In the genomic region with DNA sequence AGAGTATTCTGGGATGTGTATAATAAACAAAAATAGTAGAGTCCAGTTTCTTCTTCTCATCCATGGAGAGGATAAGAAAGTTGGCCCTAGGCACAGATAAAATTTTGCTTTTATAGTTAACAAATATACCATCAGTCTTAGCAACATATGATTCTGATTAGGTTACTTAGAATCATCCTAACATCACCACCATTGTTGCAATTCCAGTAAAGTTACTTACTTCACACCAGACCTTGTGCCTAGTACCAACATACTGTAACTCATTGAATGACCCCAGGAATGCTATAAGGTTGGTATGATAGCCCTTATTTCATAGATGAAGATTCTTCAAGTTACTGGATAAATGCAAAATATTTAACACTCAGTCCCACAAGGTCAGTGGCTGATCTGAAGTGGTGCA, we compare ENCODE assay signal across 2 cellular contexts.
TF ChIP-seq lines count a peak whose summit lies in the region.

No MANE protein-coding gene starts in this region.

TF ChIP-seq in A549, 52 proteins besides CTCF, POLR2A, EP300 and RAD21 (continued from another document):
- TF ChIP-seq FOSL2 (IDR thresholded peaks at IDR 0.05) (no peak), FOSL2 (CRISPR knock-in tag; IDR thresholded peaks at IDR 0.05) (no peak), HDAC2 (IDR thresholded peaks at IDR 0.05) (no peak), HOXA7 (CRISPR knock-in tag; IDR thresholded peaks at IDR 0.05) (no peak), ESRRA (IDR thresholded peaks at IDR 0.05; ENCODE audit: borderline replicate concordance, low read length) (no peak), ZFP36 (IDR thresholded peaks at IDR 0.05; ENCODE audit: borderline replicate concordance, partially characterized antibody) (no peak), NFE2L2 (conservative IDR thresholded peaks at IDR 0.05; ENCODE audit: low read length) (no peak)

TF ChIP-seq in GM23338, 12 proteins besides CTCF, POLR2A, EP300 and RAD21 (continued from another document):
- TF ChIP-seq, protein P1, sequence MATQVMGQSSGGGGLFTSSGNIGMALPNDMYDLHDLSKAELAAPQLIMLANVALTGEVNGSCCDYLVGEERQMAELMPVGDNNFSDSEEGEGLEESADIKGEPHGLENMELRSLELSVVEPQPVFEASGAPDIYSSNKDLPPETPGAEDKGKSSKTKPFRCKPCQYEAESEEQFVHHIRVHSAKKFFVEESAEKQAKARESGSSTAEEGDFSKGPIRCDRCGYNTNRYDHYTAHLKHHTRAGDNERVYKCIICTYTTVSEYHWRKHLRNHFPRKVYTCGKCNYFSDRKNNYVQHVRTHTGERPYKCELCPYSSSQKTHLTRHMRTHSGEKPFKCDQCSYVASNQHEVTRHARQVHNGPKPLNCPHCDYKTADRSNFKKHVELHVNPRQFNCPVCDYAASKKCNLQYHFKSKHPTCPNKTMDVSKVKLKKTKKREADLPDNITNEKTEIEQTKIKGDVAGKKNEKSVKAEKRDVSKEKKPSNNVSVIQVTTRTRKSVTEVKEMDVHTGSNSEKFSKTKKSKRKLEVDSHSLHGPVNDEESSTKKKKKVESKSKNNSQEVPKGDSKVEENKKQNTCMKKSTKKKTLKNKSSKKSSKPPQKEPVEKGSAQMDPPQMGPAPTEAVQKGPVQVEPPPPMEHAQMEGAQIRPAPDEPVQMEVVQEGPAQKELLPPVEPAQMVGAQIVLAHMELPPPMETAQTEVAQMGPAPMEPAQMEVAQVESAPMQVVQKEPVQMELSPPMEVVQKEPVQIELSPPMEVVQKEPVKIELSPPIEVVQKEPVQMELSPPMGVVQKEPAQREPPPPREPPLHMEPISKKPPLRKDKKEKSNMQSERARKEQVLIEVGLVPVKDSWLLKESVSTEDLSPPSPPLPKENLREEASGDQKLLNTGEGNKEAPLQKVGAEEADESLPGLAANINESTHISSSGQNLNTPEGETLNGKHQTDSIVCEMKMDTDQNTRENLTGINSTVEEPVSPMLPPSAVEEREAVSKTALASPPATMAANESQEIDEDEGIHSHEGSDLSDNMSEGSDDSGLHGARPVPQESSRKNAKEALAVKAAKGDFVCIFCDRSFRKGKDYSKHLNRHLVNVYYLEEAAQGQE (IDR thresholded peaks at IDR 0.05; ENCODE audit: unreplicated experiment) = no peak
- TF ChIP-seq POLR2AphosphoS5 (IDR thresholded peaks at IDR 0.05; ENCODE audit: low read depth) = no peak
- no peak for TF ChIP-seq ZNF331 (CRISPR knock-in tag; IDR thresholded peaks at IDR 0.05; ENCODE audit: low read depth)
- no peak for TF ChIP-seq NANOG (IDR thresholded peaks at IDR 0.05; ENCODE audit: borderline replicate concordance)
- TF ChIP-seq, protein P2, sequence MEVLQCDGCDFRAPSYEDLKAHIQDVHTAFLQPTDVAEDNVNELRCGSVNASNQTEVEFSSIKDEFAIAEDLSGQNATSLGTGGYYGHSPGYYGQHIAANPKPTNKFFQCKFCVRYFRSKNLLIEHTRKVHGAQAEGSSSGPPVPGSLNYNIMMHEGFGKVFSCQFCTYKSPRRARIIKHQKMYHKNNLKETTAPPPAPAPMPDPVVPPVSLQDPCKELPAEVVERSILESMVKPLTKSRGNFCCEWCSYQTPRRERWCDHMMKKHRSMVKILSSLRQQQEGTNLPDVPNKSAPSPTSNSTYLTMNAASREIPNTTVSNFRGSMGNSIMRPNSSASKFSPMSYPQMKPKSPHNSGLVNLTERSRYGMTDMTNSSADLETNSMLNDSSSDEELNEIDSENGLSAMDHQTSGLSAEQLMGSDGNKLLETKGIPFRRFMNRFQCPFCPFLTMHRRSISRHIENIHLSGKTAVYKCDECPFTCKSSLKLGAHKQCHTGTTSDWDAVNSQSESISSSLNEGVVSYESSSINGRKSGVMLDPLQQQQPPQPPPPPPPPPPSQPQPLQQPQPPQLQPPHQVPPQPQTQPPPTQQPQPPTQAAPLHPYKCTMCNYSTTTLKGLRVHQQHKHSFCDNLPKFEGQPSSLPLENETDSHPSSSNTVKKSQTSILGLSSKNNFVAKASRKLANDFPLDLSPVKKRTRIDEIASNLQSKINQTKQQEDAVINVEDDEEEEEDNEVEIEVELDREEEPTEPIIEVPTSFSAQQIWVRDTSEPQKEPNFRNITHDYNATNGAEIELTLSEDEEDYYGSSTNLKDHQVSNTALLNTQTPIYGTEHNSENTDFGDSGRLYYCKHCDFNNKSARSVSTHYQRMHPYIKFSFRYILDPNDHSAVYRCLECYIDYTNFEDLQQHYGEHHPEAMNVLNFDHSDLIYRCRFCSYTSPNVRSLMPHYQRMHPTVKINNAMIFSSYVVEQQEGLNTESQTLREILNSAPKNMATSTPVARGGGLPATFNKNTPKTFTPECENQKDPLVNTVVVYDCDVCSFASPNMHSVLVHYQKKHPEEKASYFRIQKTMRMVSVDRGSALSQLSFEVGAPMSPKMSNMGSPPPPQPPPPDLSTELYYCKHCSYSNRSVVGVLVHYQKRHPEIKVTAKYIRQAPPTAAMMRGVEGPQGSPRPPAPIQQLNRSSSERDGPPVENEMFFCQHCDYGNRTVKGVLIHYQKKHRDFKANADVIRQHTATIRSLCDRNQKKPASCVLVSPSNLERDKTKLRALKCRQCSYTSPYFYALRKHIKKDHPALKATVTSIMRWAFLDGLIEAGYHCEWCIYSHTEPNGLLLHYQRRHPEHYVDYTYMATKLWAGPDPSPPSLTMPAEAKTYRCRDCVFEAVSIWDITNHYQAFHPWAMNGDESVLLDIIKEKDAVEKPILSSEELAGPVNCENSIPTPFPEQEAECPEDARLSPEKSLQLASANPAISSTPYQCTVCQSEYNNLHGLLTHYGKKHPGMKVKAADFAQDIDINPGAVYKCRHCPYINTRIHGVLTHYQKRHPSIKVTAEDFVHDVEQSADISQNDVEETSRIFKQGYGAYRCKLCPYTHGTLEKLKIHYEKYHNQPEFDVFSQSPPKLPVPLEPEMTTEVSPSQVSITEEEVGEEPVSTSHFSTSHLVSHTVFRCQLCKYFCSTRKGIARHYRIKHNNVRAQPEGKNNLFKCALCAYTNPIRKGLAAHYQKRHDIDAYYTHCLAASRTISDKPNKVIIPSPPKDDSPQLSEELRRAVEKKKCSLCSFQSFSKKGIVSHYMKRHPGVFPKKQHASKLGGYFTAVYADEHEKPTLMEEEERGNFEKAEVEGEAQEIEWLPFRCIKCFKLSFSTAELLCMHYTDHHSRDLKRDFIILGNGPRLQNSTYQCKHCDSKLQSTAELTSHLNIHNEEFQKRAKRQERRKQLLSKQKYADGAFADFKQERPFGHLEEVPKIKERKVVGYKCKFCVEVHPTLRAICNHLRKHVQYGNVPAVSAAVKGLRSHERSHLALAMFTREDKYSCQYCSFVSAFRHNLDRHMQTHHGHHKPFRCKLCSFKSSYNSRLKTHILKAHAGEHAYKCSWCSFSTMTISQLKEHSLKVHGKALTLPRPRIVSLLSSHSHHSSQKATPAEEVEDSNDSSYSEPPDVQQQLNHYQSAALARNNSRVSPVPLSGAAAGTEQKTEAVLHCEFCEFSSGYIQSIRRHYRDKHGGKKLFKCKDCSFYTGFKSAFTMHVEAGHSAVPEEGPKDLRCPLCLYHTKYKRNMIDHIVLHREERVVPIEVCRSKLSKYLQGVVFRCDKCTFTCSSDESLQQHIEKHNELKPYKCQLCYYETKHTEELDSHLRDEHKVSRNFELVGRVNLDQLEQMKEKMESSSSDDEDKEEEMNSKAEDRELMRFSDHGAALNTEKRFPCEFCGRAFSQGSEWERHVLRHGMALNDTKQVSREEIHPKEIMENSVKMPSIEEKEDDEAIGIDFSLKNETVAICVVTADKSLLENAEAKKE (CRISPR knock-in tag; IDR thresholded peaks at IDR 0.05) = no peak
- TF ChIP-seq ZNF114 (CRISPR knock-in tag; IDR thresholded peaks at IDR 0.05) = no peak
- TF ChIP-seq CREB1 (CRISPR knock-in tag; IDR thresholded peaks at IDR 0.05; ENCODE audit: low read depth) = no peak
